Comparison of ENCODE assay signal across 1 cellular context in the genomic region with DNA sequence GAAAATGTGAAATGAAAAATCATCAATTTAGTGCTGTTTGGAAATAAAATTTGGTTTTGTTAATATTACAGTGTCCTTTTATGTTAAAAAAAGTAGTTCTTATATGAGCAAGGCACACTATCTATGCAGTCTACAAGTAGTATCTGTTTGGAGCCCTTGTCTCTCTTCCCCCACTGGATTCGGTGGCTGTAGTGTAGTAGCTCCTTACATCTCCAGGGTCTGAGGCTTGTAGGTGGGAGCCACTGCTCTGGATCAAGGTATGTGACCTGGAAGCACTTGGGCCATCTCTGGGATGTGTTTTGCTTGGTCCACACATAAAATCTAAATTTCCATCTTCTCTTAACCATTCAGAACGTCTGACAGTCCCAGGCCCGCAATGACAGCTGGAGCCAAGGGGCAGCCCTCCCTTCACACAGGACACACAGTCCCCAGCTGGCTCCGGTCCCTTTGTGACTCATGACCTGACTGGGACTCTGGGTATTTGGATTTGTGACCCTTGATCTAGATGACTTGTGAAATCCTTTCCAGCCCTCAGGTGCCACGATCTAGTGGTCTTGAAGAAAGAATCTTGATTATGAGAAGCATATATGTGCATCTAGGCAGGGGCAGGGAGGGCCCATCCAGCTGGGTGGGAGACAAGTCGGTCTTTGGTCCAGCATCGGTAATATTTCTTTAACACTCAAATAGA.
TF ChIP-seq lines count a peak whose summit lies in the region.

No MANE protein-coding gene starts in this region.

TF ChIP-seq in HepG2, 621 proteins besides CTCF, POLR2A, EP300 and RAD21 (continued from another document and continues in another):
- peak; percentile 75; the same call in 1 of the 2 replicates for TF ChIP-seq THRA (CRISPR knock-in tag; IDR thresholded peaks at IDR 0.05; ENCODE audit: borderline replicate concordance)
- TF ChIP-seq, protein P1, sequence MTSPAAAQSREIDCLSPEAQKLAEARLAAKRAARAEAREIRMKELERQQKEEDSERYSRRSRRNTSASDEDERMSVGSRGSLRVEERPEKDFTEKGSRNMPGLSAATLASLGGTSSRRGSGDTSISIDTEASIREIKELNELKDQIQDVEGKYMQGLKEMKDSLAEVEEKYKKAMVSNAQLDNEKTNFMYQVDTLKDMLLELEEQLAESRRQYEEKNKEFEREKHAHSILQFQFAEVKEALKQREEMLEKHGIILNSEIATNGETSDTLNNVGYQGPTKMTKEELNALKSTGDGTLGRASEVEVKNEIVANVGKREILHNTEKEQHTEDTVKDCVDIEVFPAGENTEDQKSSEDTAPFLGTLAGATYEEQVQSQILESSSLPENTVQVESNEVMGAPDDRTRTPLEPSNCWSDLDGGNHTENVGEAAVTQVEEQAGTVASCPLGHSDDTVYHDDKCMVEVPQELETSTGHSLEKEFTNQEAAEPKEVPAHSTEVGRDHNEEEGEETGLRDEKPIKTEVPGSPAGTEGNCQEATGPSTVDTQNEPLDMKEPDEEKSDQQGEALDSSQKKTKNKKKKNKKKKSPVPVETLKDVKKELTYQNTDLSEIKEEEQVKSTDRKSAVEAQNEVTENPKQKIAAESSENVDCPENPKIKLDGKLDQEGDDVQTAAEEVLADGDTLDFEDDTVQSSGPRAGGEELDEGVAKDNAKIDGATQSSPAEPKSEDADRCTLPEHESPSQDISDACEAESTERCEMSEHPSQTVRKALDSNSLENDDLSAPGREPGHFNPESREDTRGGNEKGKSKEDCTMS (CRISPR knock-in tag; conservative IDR thresholded peaks at IDR 0.05), result no peak
- no peak for TF ChIP-seq TAF15 (IDR thresholded peaks at IDR 0.05; ENCODE audit: low read depth, low read length, poor library complexity, severe bottlenecking)
- TF ChIP-seq MIER3 (CRISPR knock-in tag; IDR thresholded peaks at IDR 0.05; ENCODE audit: borderline replicate concordance), result no peak
- no peak for TF ChIP-seq PAX8 (CRISPR knock-in tag; IDR thresholded peaks at IDR 0.05; ENCODE audit: borderline replicate concordance)
- TF ChIP-seq SNAPC4 (CRISPR knock-in tag; IDR thresholded peaks at IDR 0.05), result no peak
- TF ChIP-seq FOXJ3 (CRISPR knock-in tag; IDR thresholded peaks at IDR 0.05; ENCODE audit: borderline replicate concordance), result no peak
- TF ChIP-seq, protein P2, sequence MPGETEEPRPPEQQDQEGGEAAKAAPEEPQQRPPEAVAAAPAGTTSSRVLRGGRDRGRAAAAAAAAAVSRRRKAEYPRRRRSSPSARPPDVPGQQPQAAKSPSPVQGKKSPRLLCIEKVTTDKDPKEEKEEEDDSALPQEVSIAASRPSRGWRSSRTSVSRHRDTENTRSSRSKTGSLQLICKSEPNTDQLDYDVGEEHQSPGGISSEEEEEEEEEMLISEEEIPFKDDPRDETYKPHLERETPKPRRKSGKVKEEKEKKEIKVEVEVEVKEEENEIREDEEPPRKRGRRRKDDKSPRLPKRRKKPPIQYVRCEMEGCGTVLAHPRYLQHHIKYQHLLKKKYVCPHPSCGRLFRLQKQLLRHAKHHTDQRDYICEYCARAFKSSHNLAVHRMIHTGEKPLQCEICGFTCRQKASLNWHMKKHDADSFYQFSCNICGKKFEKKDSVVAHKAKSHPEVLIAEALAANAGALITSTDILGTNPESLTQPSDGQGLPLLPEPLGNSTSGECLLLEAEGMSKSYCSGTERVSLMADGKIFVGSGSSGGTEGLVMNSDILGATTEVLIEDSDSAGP (CRISPR knock-in tag; IDR thresholded peaks at IDR 0.05; ENCODE audit: borderline replicate concordance), result no peak
- no peak for TF ChIP-seq ATM (IDR thresholded peaks at IDR 0.05; ENCODE audit: borderline replicate concordance)
- TF ChIP-seq RNF219 (CRISPR knock-in tag; IDR thresholded peaks at IDR 0.05), result no peak
- no peak for TF ChIP-seq RFX1 (IDR thresholded peaks at IDR 0.05)
- no peak for TF ChIP-seq ZBTB43 (CRISPR knock-in tag; conservative IDR thresholded peaks at IDR 0.05)
- TF ChIP-seq U2AF2 (IDR thresholded peaks at IDR 0.05; ENCODE audit: low read depth, low read length), result no peak
- TF ChIP-seq ZNF274 (CRISPR knock-in tag; IDR thresholded peaks at IDR 0.05), result no peak
- TF ChIP-seq CC2D1A (CRISPR knock-in tag; IDR thresholded peaks at IDR 0.05), result no peak
- no peak for TF ChIP-seq HOXA7 (CRISPR knock-in tag; IDR thresholded peaks at IDR 0.05)
- no peak for TF ChIP-seq ETV6 (CRISPR knock-in tag; conservative IDR thresholded peaks at IDR 0.05)
- no peak for TF ChIP-seq ZBTB46 (CRISPR knock-in tag; IDR thresholded peaks at IDR 0.05; ENCODE audit: borderline replicate concordance)
- TF ChIP-seq HIC2 (CRISPR knock-in tag; IDR thresholded peaks at IDR 0.05; ENCODE audit: low read depth), result no peak
- TF ChIP-seq, protein P3, sequence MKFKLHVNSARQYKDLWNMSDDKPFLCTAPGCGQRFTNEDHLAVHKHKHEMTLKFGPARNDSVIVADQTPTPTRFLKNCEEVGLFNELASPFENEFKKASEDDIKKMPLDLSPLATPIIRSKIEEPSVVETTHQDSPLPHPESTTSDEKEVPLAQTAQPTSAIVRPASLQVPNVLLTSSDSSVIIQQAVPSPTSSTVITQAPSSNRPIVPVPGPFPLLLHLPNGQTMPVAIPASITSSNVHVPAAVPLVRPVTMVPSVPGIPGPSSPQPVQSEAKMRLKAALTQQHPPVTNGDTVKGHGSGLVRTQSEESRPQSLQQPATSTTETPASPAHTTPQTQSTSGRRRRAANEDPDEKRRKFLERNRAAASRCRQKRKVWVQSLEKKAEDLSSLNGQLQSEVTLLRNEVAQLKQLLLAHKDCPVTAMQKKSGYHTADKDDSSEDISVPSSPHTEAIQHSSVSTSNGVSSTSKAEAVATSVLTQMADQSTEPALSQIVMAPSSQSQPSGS (CRISPR knock-in tag; IDR thresholded peaks at IDR 0.05), result no peak
- TF ChIP-seq, protein P4, sequence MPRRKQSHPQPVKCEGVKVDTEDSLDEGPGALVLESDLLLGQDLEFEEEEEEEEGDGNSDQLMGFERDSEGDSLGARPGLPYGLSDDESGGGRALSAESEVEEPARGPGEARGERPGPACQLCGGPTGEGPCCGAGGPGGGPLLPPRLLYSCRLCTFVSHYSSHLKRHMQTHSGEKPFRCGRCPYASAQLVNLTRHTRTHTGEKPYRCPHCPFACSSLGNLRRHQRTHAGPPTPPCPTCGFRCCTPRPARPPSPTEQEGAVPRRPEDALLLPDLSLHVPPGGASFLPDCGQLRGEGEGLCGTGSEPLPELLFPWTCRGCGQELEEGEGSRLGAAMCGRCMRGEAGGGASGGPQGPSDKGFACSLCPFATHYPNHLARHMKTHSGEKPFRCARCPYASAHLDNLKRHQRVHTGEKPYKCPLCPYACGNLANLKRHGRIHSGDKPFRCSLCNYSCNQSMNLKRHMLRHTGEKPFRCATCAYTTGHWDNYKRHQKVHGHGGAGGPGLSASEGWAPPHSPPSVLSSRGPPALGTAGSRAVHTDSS (CRISPR knock-in tag; conservative IDR thresholded peaks at IDR 0.05), result no peak
- TF ChIP-seq EHMT2 (IDR thresholded peaks at IDR 0.05; ENCODE audit: borderline replicate concordance, low read depth, low read length), result no peak
- no peak for TF ChIP-seq BHLHE40 (IDR thresholded peaks at IDR 0.05; ENCODE audit: low read length)
- no peak for TF ChIP-seq ONECUT2 (CRISPR knock-in tag; IDR thresholded peaks at IDR 0.05)
- TF ChIP-seq, protein P5, sequence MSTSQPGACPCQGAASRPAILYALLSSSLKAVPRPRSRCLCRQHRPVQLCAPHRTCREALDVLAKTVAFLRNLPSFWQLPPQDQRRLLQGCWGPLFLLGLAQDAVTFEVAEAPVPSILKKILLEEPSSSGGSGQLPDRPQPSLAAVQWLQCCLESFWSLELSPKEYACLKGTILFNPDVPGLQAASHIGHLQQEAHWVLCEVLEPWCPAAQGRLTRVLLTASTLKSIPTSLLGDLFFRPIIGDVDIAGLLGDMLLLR (CRISPR knock-in tag; IDR thresholded peaks at IDR 0.05), result no peak
- TF ChIP-seq ZNF605 (CRISPR knock-in tag; IDR thresholded peaks at IDR 0.05), result peak; percentile 2; the same call in 1 of the 2 replicates
- no peak for TF ChIP-seq ZNF30 (CRISPR knock-in tag; IDR thresholded peaks at IDR 0.05)
- no peak for TF ChIP-seq NAIF1 (CRISPR knock-in tag; IDR thresholded peaks at IDR 0.05; ENCODE audit: borderline replicate concordance)
- TF ChIP-seq MED1 (CRISPR knock-in tag; IDR thresholded peaks at IDR 0.05), result peak; percentile 83
- peak; percentile 96 for TF ChIP-seq PPARG (CRISPR knock-in tag; conservative IDR thresholded peaks at IDR 0.05)
